ENCODE assay signal across 26 cellular contexts in genomic region chr17:50774225-50774803, GRCh38. TPM values are rescaled to one million over a fixed set of nuclear protein-coding genes. Genes with fewer than 3 reads are reported as not detected.
"Had no signal": no experiment of that assay in that cellular context is flagged by ENCODE, and none has a peak within 500 bp of the region (broad histone marks: within the 10 kb centered on the region; RNA-seq: fewer than 3 reads in every experiment).

No MANE protein-coding gene starts in this region.

- H3K27me3 ChIP-seq: colonic mucosa, right atrium auricular region, testis, vagina had no signal

- H3K4me1 ChIP-seq: colonic mucosa, left ventricle myocardium inferior, psoas muscle, right atrium auricular region, testis, vagina had no signal

- H3K36me3 Mint-ChIP-seq: activated CD4-positive, alpha-beta memory T cell treated with anti-CD3 and anti-CD28 coated beads for 36 hours; activated naive CD4-positive, alpha-beta T cell treated with anti-CD3 and anti-CD28 coated beads, Interleukin-2, amount 10 ng/mL, durations not matched to agents 7 days and 5 days; natural killer cell; stimulated activated naive B cell treated with anti-CD40 and anti-IgM and Interleukin-4, amounts not matched to agents 10 μg/mL and 1 μg/mL and 100 μg/mL, for 72 hours had no signal

- H3K27me3 Mint-ChIP-seq: stimulated activated naive B cell treated with anti-CD40 and anti-IgM and Interleukin-4, amounts not matched to agents 10 μg/mL and 1 μg/mL and 100 μg/mL, for 72 hours had no signal

- H3K4me3 Mint-ChIP-seq: activated CD4-positive, alpha-beta memory T cell treated with anti-CD3 and anti-CD28 coated beads for 36 hours; activated naive CD4-positive, alpha-beta T cell treated with anti-CD3 and anti-CD28 coated beads, Interleukin-2, amount 10 ng/mL, durations not matched to agents 7 days and 5 days; natural killer cell; stimulated activated naive B cell treated with anti-CD40 and anti-IgM and Interleukin-4, amounts not matched to agents 10 μg/mL and 1 μg/mL and 100 μg/mL, for 72 hours had no signal

- DNase-seq: activated CD4-positive, alpha-beta memory T cell treated with anti-CD3 and anti-CD28 coated beads for 36 hours; activated CD4-positive, alpha-beta T cell treated with anti-CD3 and anti-CD28 coated beads for 4 hours; activated CD4-positive, CD25-positive, alpha-beta regulatory T cell; activated naive CD4-positive, alpha-beta T cell treated with anti-CD3 and anti-CD28 coated beads, Interleukin-2, amount 10 ng/mL, durations not matched to agents 7 days and 5 days; activated T-cell treated with anti-CD3 and anti-CD28 coated beads, Interleukin-2, amount 50 U/mL, for 48 hours; amygdala; colonic mucosa; left ventricle myocardium inferior; midbrain; natural killer cell; psoas muscle; stimulated activated CD4-positive, alpha-beta T cell treated with anti-CD3 and anti-CD28 coated beads, Interleukin-1b, Interleukin-23, amount 100 ng/mL, for 48 hours; stimulated activated naive B cell treated with anti-CD40 and anti-IgM and Interleukin-4, amounts not matched to agents 10 μg/mL and 1 μg/mL and 100 μg/mL, for 72 hours; T-helper 9 cell; testis; trophoblast cell had no signal

- H3K4me3 ChIP-seq: colonic mucosa, left ventricle myocardium inferior, psoas muscle, right atrium auricular region, skin epidermis, testis, vagina had no signal

- ATAC-seq: natural killer cell; psoas muscle; stimulated activated naive B cell treated with anti-CD40 and anti-IgM and Interleukin-4, amounts not matched to agents 10 μg/mL and 1 μg/mL and 100 μg/mL, for 72 hours had no signal

- H3K36me3 ChIP-seq: colonic mucosa, left ventricle myocardium inferior, right atrium auricular region, vagina had no signal

- H3K27ac Mint-ChIP-seq: activated CD4-positive, alpha-beta memory T cell treated with anti-CD3 and anti-CD28 coated beads for 36 hours; activated naive CD4-positive, alpha-beta T cell treated with anti-CD3 and anti-CD28 coated beads, Interleukin-2, amount 10 ng/mL, durations not matched to agents 7 days and 5 days; stimulated activated naive B cell treated with anti-CD40 and anti-IgM and Interleukin-4, amounts not matched to agents 10 μg/mL and 1 μg/mL and 100 μg/mL, for 72 hours had no signal

- H3K9me3 Mint-ChIP-seq: activated CD4-positive, alpha-beta memory T cell treated with anti-CD3 and anti-CD28 coated beads for 36 hours; activated naive CD4-positive, alpha-beta T cell treated with anti-CD3 and anti-CD28 coated beads, Interleukin-2, amount 10 ng/mL, durations not matched to agents 7 days and 5 days; natural killer cell; stimulated activated naive B cell treated with anti-CD40 and anti-IgM and Interleukin-4, amounts not matched to agents 10 μg/mL and 1 μg/mL and 100 μg/mL, for 72 hours had no signal

- H3K27ac ChIP-seq: colonic mucosa, left ventricle myocardium inferior, psoas muscle, right atrium auricular region, skin epidermis, testis, vagina had no signal

- H3K4me1 Mint-ChIP-seq: stimulated activated naive B cell treated with anti-CD40 and anti-IgM and Interleukin-4, amounts not matched to agents 10 μg/mL and 1 μg/mL and 100 μg/mL, for 72 hours had no signal

RNA-seq across cellular contexts. Expression of gene ANKRD40CL, which starts 7.0 kb away (rescaled TPM):
- total RNA-seq: activated CD4-positive, alpha-beta memory T cell treated with anti-CD3 and anti-CD28 coated beads for 36 hours; bronchial epithelial cell; epithelial cell of proximal tubule; fibroblast of villous mesenchyme; glomerular endothelial cell; left ventricle myocardium inferior; lung microvascular endothelial cell; natural killer cell; osteocyte; psoas muscle; right atrium auricular region; T-helper 1 cell treated with Interleukin-12 subunit alpha and Interleukin-12 subunit beta and Interleukin-4 antibody, amounts not matched to agents 30 ng/mL and 1 ng/mL, for 36 hours; testis; vagina had no signal
- polyA plus RNA-seq: psoas muscle had no signal
